ENCODE assay signal across 2 cellular contexts in genomic region chr5:34409376-34409775, GRCh38.
TF ChIP-seq lines count a peak whose summit lies in the region.

No MANE protein-coding gene starts in this region.

TF ChIP-seq in IMR-90, 13 proteins besides CTCF, POLR2A, EP300 and RAD21:
- TF ChIP-seq MAFK (IDR thresholded peaks at IDR 0.05; ENCODE audit: low read depth, low read length) (no peak), CEBPB (IDR thresholded peaks at IDR 0.05; ENCODE audit: low read depth, low read length) (peak; percentile 44; the same call in 1 of the 2 replicates)

TF ChIP-seq in H1, 55 proteins besides CTCF, POLR2A, EP300 and RAD21 (continued from another document):
- TF ChIP-seq SIX5 (IDR thresholded peaks at IDR 0.05; ENCODE audit: low read depth, low read length): no peak
- no peak for TF ChIP-seq TAF7 (optimal IDR thresholded peaks at IDR 0.05; ENCODE audit: borderline replicate concordance, low read depth, low read length)
- TF ChIP-seq CEBPB (IDR thresholded peaks at IDR 0.05; ENCODE audit: low read depth, low read length): no peak
- TF ChIP-seq HDAC2 (IDR thresholded peaks at IDR 0.05; ENCODE audit: borderline replicate concordance in 1 of 2, low read depth in 2 of 2, low read length in 2 of 2): no peak
- no peak for TF ChIP-seq USF2 (IDR thresholded peaks at IDR 0.05; ENCODE audit: low read length)
- TF ChIP-seq KDM1A (IDR thresholded peaks at IDR 0.05; ENCODE audit: borderline replicate concordance, low read length): no peak
- no peak for TF ChIP-seq POU5F1 (IDR thresholded peaks at IDR 0.05; ENCODE audit: low read depth, low read length)
- no peak for TF ChIP-seq TBP (IDR thresholded peaks at IDR 0.05; ENCODE audit: low read depth, low read length)
- TF ChIP-seq SUZ12 (IDR thresholded peaks at IDR 0.05; ENCODE audit: low read length): no peak
